Comparison of ENCODE assay signal across 1 cellular context in the genomic region with DNA sequence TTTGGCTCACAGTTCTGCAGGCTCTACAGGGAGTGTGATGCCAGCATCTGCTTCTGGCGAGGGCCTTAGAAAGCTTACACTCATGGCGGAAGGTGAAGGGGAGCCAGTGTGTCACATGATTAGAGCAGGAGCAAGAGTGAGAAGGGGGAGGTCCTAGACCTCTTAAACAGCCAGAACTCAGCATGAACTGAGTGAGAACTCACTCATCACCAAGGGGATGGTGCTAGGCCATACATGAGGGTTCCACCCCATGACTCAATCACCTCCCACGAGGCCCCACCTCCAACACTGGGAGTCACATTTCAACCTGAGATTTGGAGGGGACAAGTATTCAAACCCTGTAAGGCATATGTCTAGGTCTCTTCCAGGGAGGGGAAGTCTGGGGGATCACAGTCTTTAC.
A peak's percentile ranks its signal among the peaks of the same experiment; 100 is the strongest.
TF ChIP-seq lines count a peak whose summit lies in the region.

No MANE protein-coding gene starts in this region.

TF ChIP-seq in K562, 482 proteins besides CTCF, POLR2A, EP300 and RAD21 (continues in another document):
- TF ChIP-seq, protein P1, sequence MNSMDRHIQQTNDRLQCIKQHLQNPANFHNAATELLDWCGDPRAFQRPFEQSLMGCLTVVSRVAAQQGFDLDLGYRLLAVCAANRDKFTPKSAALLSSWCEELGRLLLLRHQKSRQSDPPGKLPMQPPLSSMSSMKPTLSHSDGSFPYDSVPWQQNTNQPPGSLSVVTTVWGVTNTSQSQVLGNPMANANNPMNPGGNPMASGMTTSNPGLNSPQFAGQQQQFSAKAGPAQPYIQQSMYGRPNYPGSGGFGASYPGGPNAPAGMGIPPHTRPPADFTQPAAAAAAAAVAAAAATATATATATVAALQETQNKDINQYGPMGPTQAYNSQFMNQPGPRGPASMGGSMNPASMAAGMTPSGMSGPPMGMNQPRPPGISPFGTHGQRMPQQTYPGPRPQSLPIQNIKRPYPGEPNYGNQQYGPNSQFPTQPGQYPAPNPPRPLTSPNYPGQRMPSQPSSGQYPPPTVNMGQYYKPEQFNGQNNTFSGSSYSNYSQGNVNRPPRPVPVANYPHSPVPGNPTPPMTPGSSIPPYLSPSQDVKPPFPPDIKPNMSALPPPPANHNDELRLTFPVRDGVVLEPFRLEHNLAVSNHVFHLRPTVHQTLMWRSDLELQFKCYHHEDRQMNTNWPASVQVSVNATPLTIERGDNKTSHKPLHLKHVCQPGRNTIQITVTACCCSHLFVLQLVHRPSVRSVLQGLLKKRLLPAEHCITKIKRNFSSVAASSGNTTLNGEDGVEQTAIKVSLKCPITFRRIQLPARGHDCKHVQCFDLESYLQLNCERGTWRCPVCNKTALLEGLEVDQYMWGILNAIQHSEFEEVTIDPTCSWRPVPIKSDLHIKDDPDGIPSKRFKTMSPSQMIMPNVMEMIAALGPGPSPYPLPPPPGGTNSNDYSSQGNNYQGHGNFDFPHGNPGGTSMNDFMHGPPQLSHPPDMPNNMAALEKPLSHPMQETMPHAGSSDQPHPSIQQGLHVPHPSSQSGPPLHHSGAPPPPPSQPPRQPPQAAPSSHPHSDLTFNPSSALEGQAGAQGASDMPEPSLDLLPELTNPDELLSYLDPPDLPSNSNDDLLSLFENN (IDR thresholded peaks at IDR 0.05; ENCODE audit: low read depth in 2 of 2, low read length in 2 of 2), result no peak
- TF ChIP-seq FUS (optimal IDR thresholded peaks at IDR 0.05; ENCODE audit: low read depth, low read length), result no peak
- no peak for TF ChIP-seq KAT2B (IDR thresholded peaks at IDR 0.05; ENCODE audit: low read depth, low read length)
- TF ChIP-seq, protein P2, sequence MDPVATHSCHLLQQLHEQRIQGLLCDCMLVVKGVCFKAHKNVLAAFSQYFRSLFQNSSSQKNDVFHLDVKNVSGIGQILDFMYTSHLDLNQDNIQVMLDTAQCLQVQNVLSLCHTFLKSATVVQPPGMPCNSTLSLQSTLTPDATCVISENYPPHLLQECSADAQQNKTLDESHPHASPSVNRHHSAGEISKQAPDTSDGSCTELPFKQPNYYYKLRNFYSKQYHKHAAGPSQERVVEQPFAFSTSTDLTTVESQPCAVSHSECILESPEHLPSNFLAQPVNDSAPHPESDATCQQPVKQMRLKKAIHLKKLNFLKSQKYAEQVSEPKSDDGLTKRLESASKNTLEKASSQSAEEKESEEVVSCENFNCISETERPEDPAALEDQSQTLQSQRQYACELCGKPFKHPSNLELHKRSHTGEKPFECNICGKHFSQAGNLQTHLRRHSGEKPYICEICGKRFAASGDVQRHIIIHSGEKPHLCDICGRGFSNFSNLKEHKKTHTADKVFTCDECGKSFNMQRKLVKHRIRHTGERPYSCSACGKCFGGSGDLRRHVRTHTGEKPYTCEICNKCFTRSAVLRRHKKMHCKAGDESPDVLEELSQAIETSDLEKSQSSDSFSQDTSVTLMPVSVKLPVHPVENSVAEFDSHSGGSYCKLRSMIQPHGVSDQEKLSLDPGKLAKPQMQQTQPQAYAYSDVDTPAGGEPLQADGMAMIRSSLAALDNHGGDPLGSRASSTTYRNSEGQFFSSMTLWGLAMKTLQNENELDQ (CRISPR knock-in tag; IDR thresholded peaks at IDR 0.05; ENCODE audit: borderline replicate concordance), result no peak
- TF ChIP-seq RFX1 (IDR thresholded peaks at IDR 0.05), result no peak
- TF ChIP-seq, protein P3, sequence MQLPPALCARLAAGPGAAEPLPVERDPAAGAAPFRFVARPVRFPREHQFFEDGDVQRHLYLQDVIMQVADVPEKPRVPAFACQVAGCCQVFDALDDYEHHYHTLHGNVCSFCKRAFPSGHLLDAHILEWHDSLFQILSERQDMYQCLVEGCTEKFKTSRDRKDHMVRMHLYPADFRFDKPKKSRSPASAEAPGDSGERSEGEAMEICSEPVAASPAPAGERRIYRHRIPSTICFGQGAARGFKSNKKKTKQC (CRISPR knock-in tag; IDR thresholded peaks at IDR 0.05), result no peak
- no peak for TF ChIP-seq NFRKB (IDR thresholded peaks at IDR 0.05; ENCODE audit: low read depth)
- TF ChIP-seq, protein P4, sequence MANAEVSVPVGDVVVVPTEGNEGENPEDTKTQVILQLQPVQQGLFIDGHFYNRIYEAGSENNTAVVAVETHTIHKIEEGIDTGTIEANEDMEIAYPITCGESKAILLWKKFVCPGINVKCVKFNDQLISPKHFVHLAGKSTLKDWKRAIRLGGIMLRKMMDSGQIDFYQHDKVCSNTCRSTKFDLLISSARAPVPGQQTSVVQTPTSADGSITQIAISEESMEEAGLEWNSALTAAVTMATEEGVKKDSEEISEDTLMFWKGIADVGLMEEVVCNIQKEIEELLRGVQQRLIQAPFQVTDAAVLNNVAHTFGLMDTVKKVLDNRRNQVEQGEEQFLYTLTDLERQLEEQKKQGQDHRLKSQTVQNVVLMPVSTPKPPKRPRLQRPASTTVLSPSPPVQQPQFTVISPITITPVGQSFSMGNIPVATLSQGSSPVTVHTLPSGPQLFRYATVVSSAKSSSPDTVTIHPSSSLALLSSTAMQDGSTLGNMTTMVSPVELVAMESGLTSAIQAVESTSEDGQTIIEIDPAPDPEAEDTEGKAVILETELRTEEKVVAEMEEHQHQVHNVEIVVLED (CRISPR knock-in tag; IDR thresholded peaks at IDR 0.05), result no peak
- TF ChIP-seq ZSCAN29 (IDR thresholded peaks at IDR 0.05), result no peak
- TF ChIP-seq RAD51 (IDR thresholded peaks at IDR 0.05; ENCODE audit: borderline replicate concordance, low read depth), result peak; percentile 34; the same call in 1 of the 2 replicates
- TF ChIP-seq ATF7 (IDR thresholded peaks at IDR 0.05), result no peak
- no peak for TF ChIP-seq TBL1XR1 (IDR thresholded peaks at IDR 0.05; ENCODE audit: low read length in 2 of 2)
- TF ChIP-seq, protein P5, sequence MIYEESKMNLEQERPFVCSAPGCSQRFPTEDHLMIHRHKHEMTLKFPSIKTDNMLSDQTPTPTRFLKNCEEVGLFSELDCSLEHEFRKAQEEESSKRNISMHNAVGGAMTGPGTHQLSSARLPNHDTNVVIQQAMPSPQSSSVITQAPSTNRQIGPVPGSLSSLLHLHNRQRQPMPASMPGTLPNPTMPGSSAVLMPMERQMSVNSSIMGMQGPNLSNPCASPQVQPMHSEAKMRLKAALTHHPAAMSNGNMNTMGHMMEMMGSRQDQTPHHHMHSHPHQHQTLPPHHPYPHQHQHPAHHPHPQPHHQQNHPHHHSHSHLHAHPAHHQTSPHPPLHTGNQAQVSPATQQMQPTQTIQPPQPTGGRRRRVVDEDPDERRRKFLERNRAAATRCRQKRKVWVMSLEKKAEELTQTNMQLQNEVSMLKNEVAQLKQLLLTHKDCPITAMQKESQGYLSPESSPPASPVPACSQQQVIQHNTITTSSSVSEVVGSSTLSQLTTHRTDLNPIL (CRISPR knock-in tag; IDR thresholded peaks at IDR 0.05), result no peak
- TF ChIP-seq SREBF1 (IDR thresholded peaks at IDR 0.05; ENCODE audit: borderline replicate concordance, low read depth, low read length), result no peak
- TF ChIP-seq, protein P6, sequence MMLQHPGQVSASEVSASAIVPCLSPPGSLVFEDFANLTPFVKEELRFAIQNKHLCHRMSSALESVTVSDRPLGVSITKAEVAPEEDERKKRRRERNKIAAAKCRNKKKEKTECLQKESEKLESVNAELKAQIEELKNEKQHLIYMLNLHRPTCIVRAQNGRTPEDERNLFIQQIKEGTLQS (IDR thresholded peaks at IDR 0.05), result 0 out of 2 replicates have a peak, but pooled peaks have one; percentile 17
- TF ChIP-seq, protein P6 (CRISPR knock-in tag; conservative IDR thresholded peaks at IDR 0.05), result no peak
- TF ChIP-seq XRCC3 (IDR thresholded peaks at IDR 0.05), result no peak
- TF ChIP-seq MEIS2 (IDR thresholded peaks at IDR 0.05; ENCODE audit: partially characterized antibody), result peak; percentile 83
- TF ChIP-seq BRD4 (IDR thresholded peaks at IDR 0.05), result no peak
- TF ChIP-seq SMARCA5 (IDR thresholded peaks at IDR 0.05), result no peak
- 0 out of 2 replicates have a peak, but pooled peaks have one; percentile 16 for TF ChIP-seq ZFX (CRISPR knock-in tag; IDR thresholded peaks at IDR 0.05)
- TF ChIP-seq ZZZ3 (IDR thresholded peaks at IDR 0.05), result no peak
- TF ChIP-seq, protein P7, sequence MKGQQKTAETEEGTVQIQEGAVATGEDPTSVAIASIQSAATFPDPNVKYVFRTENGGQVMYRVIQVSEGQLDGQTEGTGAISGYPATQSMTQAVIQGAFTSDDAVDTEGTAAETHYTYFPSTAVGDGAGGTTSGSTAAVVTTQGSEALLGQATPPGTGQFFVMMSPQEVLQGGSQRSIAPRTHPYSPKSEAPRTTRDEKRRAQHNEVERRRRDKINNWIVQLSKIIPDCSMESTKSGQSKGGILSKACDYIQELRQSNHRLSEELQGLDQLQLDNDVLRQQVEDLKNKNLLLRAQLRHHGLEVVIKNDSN (CRISPR knock-in tag; IDR thresholded peaks at IDR 0.05), result peak; percentile 57
- no peak for TF ChIP-seq SMAD1 (IDR thresholded peaks at IDR 0.05; ENCODE audit: low read depth, low read length, partially characterized antibody)
- TF ChIP-seq PHB2 (IDR thresholded peaks at IDR 0.05; ENCODE audit: low read depth), result no peak
- TF ChIP-seq, protein P8, sequence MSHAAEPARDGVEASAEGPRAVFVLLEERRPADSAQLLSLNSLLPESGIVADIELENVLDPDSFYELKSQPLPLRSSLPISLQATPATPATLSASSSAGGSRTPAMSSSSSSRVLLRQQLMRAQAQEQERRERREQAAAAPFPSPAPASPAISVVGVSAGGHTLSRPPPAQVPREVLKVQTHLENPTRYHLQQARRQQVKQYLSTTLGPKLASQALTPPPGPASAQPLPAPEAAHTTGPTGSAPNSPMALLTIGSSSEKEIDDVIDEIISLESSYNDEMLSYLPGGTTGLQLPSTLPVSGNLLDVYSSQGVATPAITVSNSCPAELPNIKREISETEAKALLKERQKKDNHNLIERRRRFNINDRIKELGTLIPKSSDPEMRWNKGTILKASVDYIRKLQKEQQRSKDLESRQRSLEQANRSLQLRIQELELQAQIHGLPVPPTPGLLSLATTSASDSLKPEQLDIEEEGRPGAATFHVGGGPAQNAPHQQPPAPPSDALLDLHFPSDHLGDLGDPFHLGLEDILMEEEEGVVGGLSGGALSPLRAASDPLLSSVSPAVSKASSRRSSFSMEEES (CRISPR knock-in tag; IDR thresholded peaks at IDR 0.05), result peak; percentile 44
- TF ChIP-seq KLF6 (CRISPR knock-in tag; IDR thresholded peaks at IDR 0.05; ENCODE audit: borderline replicate concordance), result no peak
- TF ChIP-seq BACH1 (tag; IDR thresholded peaks at IDR 0.05), result no peak
- TF ChIP-seq, protein P9, sequence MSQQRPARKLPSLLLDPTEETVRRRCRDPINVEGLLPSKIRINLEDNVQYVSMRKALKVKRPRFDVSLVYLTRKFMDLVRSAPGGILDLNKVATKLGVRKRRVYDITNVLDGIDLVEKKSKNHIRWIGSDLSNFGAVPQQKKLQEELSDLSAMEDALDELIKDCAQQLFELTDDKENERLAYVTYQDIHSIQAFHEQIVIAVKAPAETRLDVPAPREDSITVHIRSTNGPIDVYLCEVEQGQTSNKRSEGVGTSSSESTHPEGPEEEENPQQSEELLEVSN (IDR thresholded peaks at IDR 0.05; ENCODE audit: borderline replicate concordance in 1 of 2, extremely low read depth in 1 of 2, insufficient read depth in 1 of 2, insufficient read length in 1 of 2, low read depth in 1 of 2, low read length in 1 of 2, poor library complexity in 1 of 2, severe bottlenecking in 1 of 2), result peak in 1 of 2 experiments; percentile 37
- no peak for TF ChIP-seq ZNF507 (tag; conservative IDR thresholded peaks at IDR 0.05)
- no peak for TF ChIP-seq KLF1 (tag; IDR thresholded peaks at IDR 0.05)
- no peak for TF ChIP-seq POLR3A (IDR thresholded peaks at IDR 0.05; ENCODE audit: borderline replicate concordance, extremely low read depth, insufficient read depth, insufficient read length)
- TF ChIP-seq, protein P10, sequence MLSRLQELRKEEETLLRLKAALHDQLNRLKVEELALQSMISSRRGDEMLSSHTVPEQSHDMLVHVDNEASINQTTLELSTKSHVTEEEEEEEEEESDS (CRISPR knock-in tag; IDR thresholded peaks at IDR 0.05), result no peak
- no peak for TF ChIP-seq MYNN (IDR thresholded peaks at IDR 0.05)
- TF ChIP-seq MYNN (CRISPR knock-in tag; IDR thresholded peaks at IDR 0.05), result no peak
- no peak for TF ChIP-seq ZNF134 (CRISPR knock-in tag; conservative IDR thresholded peaks at IDR 0.05)
- no peak for TF ChIP-seq MCM7 (IDR thresholded peaks at IDR 0.05)
- TF ChIP-seq, protein P11, sequence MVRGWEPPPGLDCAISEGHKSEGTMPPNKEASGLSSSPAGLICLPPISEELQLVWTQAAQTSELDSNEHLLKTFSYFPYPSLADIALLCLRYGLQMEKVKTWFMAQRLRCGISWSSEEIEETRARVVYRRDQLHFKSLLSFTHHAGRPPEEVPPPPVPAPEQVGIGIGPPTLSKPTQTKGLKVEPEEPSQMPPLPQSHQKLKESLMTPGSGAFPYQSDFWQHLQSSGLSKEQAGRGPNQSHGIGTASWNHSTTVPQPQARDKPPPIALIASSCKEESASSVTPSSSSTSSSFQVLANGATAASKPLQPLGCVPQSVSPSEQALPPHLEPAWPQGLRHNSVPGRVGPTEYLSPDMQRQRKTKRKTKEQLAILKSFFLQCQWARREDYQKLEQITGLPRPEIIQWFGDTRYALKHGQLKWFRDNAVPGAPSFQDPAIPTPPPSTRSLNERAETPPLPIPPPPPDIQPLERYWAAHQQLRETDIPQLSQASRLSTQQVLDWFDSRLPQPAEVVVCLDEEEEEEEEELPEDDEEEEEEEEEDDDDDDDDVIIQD (CRISPR knock-in tag; IDR thresholded peaks at IDR 0.05), result no peak
- TF ChIP-seq HNRNPL (IDR thresholded peaks at IDR 0.05; ENCODE audit: low read depth, low read length), result no peak
- TF ChIP-seq ZBTB1 (CRISPR knock-in tag; IDR thresholded peaks at IDR 0.05; ENCODE audit: borderline replicate concordance, low read depth), result no peak
- TF ChIP-seq, protein P12, sequence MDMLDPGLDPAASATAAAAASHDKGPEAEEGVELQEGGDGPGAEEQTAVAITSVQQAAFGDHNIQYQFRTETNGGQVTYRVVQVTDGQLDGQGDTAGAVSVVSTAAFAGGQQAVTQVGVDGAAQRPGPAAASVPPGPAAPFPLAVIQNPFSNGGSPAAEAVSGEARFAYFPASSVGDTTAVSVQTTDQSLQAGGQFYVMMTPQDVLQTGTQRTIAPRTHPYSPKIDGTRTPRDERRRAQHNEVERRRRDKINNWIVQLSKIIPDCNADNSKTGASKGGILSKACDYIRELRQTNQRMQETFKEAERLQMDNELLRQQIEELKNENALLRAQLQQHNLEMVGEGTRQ (CRISPR knock-in tag; IDR thresholded peaks at IDR 0.05), result 0 out of 2 replicates have a peak, but pooled peaks have one; percentile 20
- TF ChIP-seq TOE1 (IDR thresholded peaks at IDR 0.05; ENCODE audit: borderline replicate concordance), result 0 out of 2 replicates have a peak, but pooled peaks have one; percentile 40
- no peak for TF ChIP-seq TOE1 (CRISPR knock-in tag; IDR thresholded peaks at IDR 0.05; ENCODE audit: borderline replicate concordance, low read depth)
